In genomic region chr7:33145174-33145573, GRCh38 we compare ENCODE assay signal across 25 cellular contexts.
"Had no signal": no experiment of that assay in that cellular context is flagged by ENCODE, and none has a peak within 500 bp of the region (broad histone marks: within the 10 kb centered on the region; RNA-seq: fewer than 3 reads in every experiment).

No MANE protein-coding gene starts in this region.

- H3K4me3 ChIP-seq: cardiac muscle cell, MG63 had no signal

- DNase-seq: activated CD4-positive, alpha-beta memory T cell treated with anti-CD3 and anti-CD28 coated beads for 36 hours; activated CD4-positive, alpha-beta T cell treated with anti-CD3 and anti-CD28 coated beads for 1 hour; activated CD4-positive, alpha-beta T cell treated with anti-CD3 and anti-CD28 coated beads, Interleukin-2, amount 10 ng/mL, durations not matched to agents 7 days and 5 days; activated CD8-positive, alpha-beta memory T cell treated with anti-CD3 and anti-CD28 coated beads for 24 hours; activated gamma-delta T cell; activated naive CD4-positive, alpha-beta T cell treated with anti-CD3 and anti-CD28 coated beads for 36 hours; activated T-cell treated with anti-CD3 and anti-CD28 coated beads for 4 hours; activated T-cell treated with anti-CD3 and anti-CD28 coated beads, Interleukin-2, amount 50 U/mL, for 48 hours; amygdala; brain microvascular endothelial cell; cerebellar nuclear complex; MG63; MV-4-11; NCI-H1092 treated with DMSO at 0.1 percent for 48 hours; NCI-H1417 treated with DMSO at 0.1 percent for 48 hours; NCI-H1694; NCI-H2029; NCI-H2107; NCI-H2171 treated with DMSO at 0.1 percent for 48 hours; NCI-H226; NCI-H526; NCI-H774; RPMI8226; SK-N-SH had no signal

- H3K9ac ChIP-seq: SK-N-SH had no signal

- H3K9me3 ChIP-seq: SK-N-SH had no signal

- H3K36me3 ChIP-seq: brain microvascular endothelial cell, cardiac muscle cell, MG63 had no signal

- H3K27me3 ChIP-seq: brain microvascular endothelial cell, cardiac muscle cell, MG63 had no signal

- H3K9me2 ChIP-seq: SK-N-SH had no signal

- H3K27ac ChIP-seq: brain microvascular endothelial cell, cardiac muscle cell had no signal

- H3K4me2 ChIP-seq: SK-N-SH had no signal
